In the genomic region with DNA sequence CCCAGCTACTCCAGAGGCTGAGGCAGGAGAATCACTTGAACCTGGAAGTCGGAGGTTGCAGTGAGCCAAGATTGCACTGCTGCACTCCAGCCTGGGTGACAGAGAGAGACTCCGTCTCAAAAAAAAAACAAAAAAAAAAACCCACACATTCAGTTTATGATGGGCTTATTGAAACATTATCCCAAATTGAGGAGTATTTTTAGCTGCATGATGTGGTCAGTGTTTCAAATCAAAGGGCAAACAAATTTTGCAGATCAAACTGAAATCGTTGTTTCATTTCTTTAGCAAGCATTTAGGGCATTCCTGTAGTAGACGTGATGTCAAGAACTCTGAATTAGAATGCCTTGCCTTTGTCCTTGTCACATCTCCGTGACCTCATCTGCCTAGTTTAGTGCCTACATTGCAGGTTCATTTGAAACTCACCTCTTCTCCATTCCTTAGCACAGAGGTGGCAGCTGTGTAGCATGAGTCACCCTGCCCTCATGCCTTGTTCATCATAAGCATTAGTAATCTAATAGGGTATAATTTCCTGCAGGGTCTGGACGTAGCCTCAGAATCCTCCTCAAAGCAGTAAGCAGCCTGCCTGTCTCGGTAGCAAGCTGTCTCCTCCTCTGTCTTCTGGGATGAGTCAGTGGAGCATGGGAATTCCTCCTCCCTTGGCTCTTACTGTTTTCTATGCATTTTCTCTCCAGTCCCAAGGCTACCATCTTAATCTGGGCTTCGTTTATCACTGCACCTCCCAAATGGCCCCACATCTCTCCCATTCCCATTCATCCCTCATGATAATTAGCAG, we compare ENCODE assay signal across 1 cellular context.
TF ChIP-seq lines count a peak whose summit lies in the region.

No MANE protein-coding gene starts in this region.

TF ChIP-seq in SK-N-SH, 30 proteins besides CTCF, POLR2A, EP300 and RAD21 (continued from another document):
- TF ChIP-seq, protein P1, sequence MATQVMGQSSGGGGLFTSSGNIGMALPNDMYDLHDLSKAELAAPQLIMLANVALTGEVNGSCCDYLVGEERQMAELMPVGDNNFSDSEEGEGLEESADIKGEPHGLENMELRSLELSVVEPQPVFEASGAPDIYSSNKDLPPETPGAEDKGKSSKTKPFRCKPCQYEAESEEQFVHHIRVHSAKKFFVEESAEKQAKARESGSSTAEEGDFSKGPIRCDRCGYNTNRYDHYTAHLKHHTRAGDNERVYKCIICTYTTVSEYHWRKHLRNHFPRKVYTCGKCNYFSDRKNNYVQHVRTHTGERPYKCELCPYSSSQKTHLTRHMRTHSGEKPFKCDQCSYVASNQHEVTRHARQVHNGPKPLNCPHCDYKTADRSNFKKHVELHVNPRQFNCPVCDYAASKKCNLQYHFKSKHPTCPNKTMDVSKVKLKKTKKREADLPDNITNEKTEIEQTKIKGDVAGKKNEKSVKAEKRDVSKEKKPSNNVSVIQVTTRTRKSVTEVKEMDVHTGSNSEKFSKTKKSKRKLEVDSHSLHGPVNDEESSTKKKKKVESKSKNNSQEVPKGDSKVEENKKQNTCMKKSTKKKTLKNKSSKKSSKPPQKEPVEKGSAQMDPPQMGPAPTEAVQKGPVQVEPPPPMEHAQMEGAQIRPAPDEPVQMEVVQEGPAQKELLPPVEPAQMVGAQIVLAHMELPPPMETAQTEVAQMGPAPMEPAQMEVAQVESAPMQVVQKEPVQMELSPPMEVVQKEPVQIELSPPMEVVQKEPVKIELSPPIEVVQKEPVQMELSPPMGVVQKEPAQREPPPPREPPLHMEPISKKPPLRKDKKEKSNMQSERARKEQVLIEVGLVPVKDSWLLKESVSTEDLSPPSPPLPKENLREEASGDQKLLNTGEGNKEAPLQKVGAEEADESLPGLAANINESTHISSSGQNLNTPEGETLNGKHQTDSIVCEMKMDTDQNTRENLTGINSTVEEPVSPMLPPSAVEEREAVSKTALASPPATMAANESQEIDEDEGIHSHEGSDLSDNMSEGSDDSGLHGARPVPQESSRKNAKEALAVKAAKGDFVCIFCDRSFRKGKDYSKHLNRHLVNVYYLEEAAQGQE (IDR thresholded peaks at IDR 0.05; ENCODE audit: low read depth, low read length): no peak
- TF ChIP-seq FOSL2 (IDR thresholded peaks at IDR 0.05; ENCODE audit: borderline replicate concordance, low read depth) (peak; percentile 97), TAF1 (IDR thresholded peaks at IDR 0.05; ENCODE audit: borderline replicate concordance, low read depth, low read length) (peak; percentile 64; the same call in 1 of the 2 replicates), GATA2 (CRISPR knock-in tag; IDR thresholded peaks at IDR 0.05) (no peak), CHD2 (IDR thresholded peaks at IDR 0.05; ENCODE audit: low read length, partially characterized antibody) (no peak), TCF12 (IDR thresholded peaks at IDR 0.05) (peak; percentile 95), NRF1 (IDR thresholded peaks at IDR 0.05; ENCODE audit: low read depth, low read length) (no peak)
- TF ChIP-seq, protein P2, sequence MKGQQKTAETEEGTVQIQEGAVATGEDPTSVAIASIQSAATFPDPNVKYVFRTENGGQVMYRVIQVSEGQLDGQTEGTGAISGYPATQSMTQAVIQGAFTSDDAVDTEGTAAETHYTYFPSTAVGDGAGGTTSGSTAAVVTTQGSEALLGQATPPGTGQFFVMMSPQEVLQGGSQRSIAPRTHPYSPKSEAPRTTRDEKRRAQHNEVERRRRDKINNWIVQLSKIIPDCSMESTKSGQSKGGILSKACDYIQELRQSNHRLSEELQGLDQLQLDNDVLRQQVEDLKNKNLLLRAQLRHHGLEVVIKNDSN (IDR thresholded peaks at IDR 0.05; ENCODE audit: borderline replicate concordance, low read depth): 0 out of 2 replicates have a peak, but pooled peaks have one; percentile 36
- TF ChIP-seq, protein P3, sequence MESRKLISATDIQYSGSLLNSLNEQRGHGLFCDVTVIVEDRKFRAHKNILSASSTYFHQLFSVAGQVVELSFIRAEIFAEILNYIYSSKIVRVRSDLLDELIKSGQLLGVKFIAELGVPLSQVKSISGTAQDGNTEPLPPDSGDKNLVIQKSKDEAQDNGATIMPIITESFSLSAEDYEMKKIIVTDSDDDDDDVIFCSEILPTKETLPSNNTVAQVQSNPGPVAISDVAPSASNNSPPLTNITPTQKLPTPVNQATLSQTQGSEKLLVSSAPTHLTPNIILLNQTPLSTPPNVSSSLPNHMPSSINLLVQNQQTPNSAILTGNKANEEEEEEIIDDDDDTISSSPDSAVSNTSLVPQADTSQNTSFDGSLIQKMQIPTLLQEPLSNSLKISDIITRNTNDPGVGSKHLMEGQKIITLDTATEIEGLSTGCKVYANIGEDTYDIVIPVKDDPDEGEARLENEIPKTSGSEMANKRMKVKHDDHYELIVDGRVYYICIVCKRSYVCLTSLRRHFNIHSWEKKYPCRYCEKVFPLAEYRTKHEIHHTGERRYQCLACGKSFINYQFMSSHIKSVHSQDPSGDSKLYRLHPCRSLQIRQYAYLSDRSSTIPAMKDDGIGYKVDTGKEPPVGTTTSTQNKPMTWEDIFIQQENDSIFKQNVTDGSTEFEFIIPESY (IDR thresholded peaks at IDR 0.05; ENCODE audit: borderline replicate concordance, low read depth): 0 out of 2 replicates have a peak, but pooled peaks have one; percentile 7
